In the genomic region with DNA sequence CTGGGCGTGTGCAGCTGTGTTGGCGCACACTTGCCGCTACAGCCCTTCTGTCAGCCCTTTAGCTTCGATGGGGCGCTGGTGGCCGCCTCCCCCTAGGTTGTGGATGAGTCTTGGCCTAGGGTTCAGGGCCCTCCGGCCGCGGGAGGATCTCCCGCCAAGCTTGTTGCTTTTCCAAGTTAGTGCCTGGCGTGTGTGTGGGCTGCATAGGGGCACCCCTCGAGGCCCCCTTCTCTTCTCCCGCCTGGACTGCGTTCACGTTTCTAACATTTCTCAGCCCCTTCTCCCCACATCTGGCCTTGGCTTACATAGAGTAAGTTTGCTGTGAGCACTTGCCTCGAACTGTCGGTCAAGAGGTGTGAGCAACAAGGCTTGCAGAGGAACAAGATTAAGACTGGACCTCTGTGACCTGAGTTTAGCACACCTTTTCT, we compare ENCODE assay signal across 1 cellular context.
TF ChIP-seq lines count a peak whose summit lies in the region.

No MANE protein-coding gene starts in this region.

TF ChIP-seq in H1, 55 proteins besides CTCF, POLR2A, EP300 and RAD21:
- TF ChIP-seq, protein P1, sequence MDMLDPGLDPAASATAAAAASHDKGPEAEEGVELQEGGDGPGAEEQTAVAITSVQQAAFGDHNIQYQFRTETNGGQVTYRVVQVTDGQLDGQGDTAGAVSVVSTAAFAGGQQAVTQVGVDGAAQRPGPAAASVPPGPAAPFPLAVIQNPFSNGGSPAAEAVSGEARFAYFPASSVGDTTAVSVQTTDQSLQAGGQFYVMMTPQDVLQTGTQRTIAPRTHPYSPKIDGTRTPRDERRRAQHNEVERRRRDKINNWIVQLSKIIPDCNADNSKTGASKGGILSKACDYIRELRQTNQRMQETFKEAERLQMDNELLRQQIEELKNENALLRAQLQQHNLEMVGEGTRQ (IDR thresholded peaks at IDR 0.05; ENCODE audit: low read length), result no peak
- TF ChIP-seq POLR2AphosphoS5 (IDR thresholded peaks at IDR 0.05; ENCODE audit: low read depth, low read length) (no peak), RBBP5 (IDR thresholded peaks at IDR 0.05; ENCODE audit: borderline replicate concordance, low read depth, low read length) (peak; percentile 12; the same call in 1 of the 2 replicates), JUND (IDR thresholded peaks at IDR 0.05; ENCODE audit: low read length) (no peak), PHF8 (conservative IDR thresholded peaks at IDR 0.05; ENCODE audit: low read depth, low read length) (no peak), ATF3 (IDR thresholded peaks at IDR 0.05; ENCODE audit: insufficient read depth, low read depth, low read length) (no peak), CTBP2 (IDR thresholded peaks at IDR 0.05; ENCODE audit: borderline replicate concordance, insufficient read depth, insufficient read length, low read length) (no peak), ASH2L (IDR thresholded peaks at IDR 0.05; ENCODE audit: low read length) (no peak), E2F6 (IDR thresholded peaks at IDR 0.05) (peak; percentile 88; the same call in 1 of the 2 replicates), KDM5A (IDR thresholded peaks at IDR 0.05; ENCODE audit: low read length) (no peak)
- TF ChIP-seq, protein P2, sequence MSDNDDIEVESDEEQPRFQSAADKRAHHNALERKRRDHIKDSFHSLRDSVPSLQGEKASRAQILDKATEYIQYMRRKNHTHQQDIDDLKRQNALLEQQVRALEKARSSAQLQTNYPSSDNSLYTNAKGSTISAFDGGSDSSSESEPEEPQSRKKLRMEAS (IDR thresholded peaks at IDR 0.05), result peak; percentile 48; the same call in 1 of the 2 replicates
